ENCODE assay signal across 11 cellular contexts in the genomic region with DNA sequence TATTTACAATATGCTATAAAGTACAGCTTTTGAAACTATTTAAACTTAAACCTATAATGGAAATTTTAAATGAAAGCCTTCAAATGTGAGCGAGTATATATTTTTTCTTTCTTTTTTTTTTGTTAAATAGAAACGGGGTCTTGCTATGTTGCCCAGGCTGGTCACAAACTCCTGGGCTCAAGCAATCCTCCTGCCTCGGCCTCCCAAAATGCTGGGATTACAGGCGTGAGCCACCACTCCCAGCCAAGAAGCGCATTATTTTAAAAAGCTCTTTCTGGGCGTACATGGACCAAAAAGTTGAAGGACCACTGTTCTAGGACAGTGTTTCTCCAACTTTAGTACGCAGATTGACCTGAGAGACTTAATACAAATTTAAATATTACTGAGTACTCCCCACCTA.
"Had no signal": no experiment of that assay in that cellular context is flagged by ENCODE, and none has a peak within 500 bp of the region (broad histone marks: within the 10 kb centered on the region; RNA-seq: fewer than 3 reads in every experiment).

No MANE protein-coding gene starts in this region.

- H3K27ac ChIP-seq: GM23248 had no signal

- H3K27ac Mint-ChIP-seq: GM23338, H9, HFFc6 had no signal

- DNase-seq: GM23248, GOT3, H7, H9, HCEC 1CT, HFFc6 had no signal

- H3K4me3 ChIP-seq: GM23248, GM23338, HAP-1 had no signal

- H3K4me3 Mint-ChIP-seq: GM23338, H9, HFFc6 had no signal

- H3K9me3 ChIP-seq: HAP-1 had no signal

- H3K9me3 Mint-ChIP-seq: GM23338, H9, HFFc6 had no signal

- H3K4me2 ChIP-seq: GM23338 had no signal

- FAIRE-seq: H1, H54 had no signal

- H2AFZ ChIP-seq: GM23248, GM23338 had no signal

- H3K9ac ChIP-seq: GM23248 had no signal

- H3K4me1 ChIP-seq: HAP-1 had no signal

- ATAC-seq: GM23338, HCT116 had no signal

- H3K4me1 Mint-ChIP-seq: GM23338, H9 had no signal
